In genomic region chr19:57814505-57815246, GRCh38 we compare ENCODE assay signal across 8 cellular contexts. TPM values are rescaled to one million over a fixed set of nuclear protein-coding genes. Genes with fewer than 3 reads are reported as not detected.
A peak's percentile ranks its signal among the peaks of the same experiment; 100 is the strongest.
DNase-seq lines count a peak whose midpoint lies in the region; ATAC-seq lines count a peak whose summit lies in the region.

ZNF552 (minus strand) TSS chr19:57814913; CDS start chr19:57814743, 170 bp downstream.

- peak within 1 kb of the TSS; percentile 96 to 99 (median 98) for H3K4me3 Mint-ChIP-seq in CD4-positive, CD25-positive, alpha-beta regulatory T cell

- H3K79me2 ChIP-seq in mesendoderm (ENCODE audit: control insufficient read depth, insufficient read depth, low read length), result peaks cover 27% of the 10 kb centered on the region

- peak within 1 kb of the TSS; percentile 90 for H3K4me3 ChIP-seq in CD4-positive, CD25-positive, alpha-beta regulatory T cell (ENCODE audit: low read depth, low read length)
- H3K4me3 ChIP-seq in endocrine pancreas (ENCODE audit: control insufficient read depth, insufficient read depth, low read length) (peak within 1 kb of the TSS; percentile 80), mesendoderm (ENCODE audit: low read length) (peak within 1 kb of the TSS; percentile 87)

- peak within 1 kb of the TSS; percentile 93 to 97 (median 95) for H3K27ac Mint-ChIP-seq in CD4-positive, CD25-positive, alpha-beta regulatory T cell

- H4K5ac ChIP-seq in mesendoderm (ENCODE audit: low read length), result no peak within 1 kb of the TSS

- peak within 1 kb of the TSS; percentile 86 for H2BK5ac ChIP-seq in mesendoderm (ENCODE audit: low read length)

- WGBS in mesendoderm (ENCODE audit: extremely low coverage, insufficient coverage, low lambda C conversion rate), result no CpG with 5 or more reads among the region's 50 CpGs

- H2AK5ac ChIP-seq in mesendoderm (ENCODE audit: low read length), result no peak within 1 kb of the TSS

- H2BK15ac ChIP-seq in mesendoderm (replicated peaks; ENCODE audit: low read depth), result no peak within 1 kb of the TSS

- no peak within 1 kb of the TSS for H3K23ac ChIP-seq in mesendoderm (ENCODE audit: low read length)

- H3K27me3 ChIP-seq in CD4-positive, CD25-positive, alpha-beta regulatory T cell (ENCODE audit: control insufficient read depth, insufficient read depth, low read length), result no peaks in the 10 kb centered on the region
- no peaks in the 10 kb centered on the region for H3K27me3 ChIP-seq in endocrine pancreas (ENCODE audit: control insufficient read depth, insufficient read depth, low read length)
- no peaks in the 10 kb centered on the region for H3K27me3 ChIP-seq in mesendoderm (ENCODE audit: insufficient read depth, low read length, poor library complexity)

- H3K36me3 Mint-ChIP-seq in CD4-positive, CD25-positive, alpha-beta regulatory T cell, result peaks cover 16% of the 10 kb centered on the region

- peaks cover 17 to 58% (median 33%) of the 10 kb centered on the region in 4 donors for H3K4me1 Mint-ChIP-seq in CD4-positive, CD25-positive, alpha-beta regulatory T cell

- peaks cover 0 to 6% (median 0%) of the 10 kb centered on the region in 7 donors for H3K9me3 Mint-ChIP-seq in CD4-positive, CD25-positive, alpha-beta regulatory T cell

- peaks cover 30% of the 10 kb centered on the region for H3K4me1 ChIP-seq in CD4-positive, CD25-positive, alpha-beta regulatory T cell (ENCODE audit: control insufficient read depth, insufficient read depth, low read length, poor library complexity, severe bottlenecking)
- H3K4me1 ChIP-seq in endocrine pancreas (ENCODE audit: control insufficient read depth, insufficient read depth, low read length), result no peaks in the 10 kb centered on the region
- H3K4me1 ChIP-seq in mesendoderm (ENCODE audit: control insufficient read depth, low read depth, low read length), result peaks cover 2% of the 10 kb centered on the region

- H3K27ac ChIP-seq in CD4-positive, CD25-positive, alpha-beta regulatory T cell (ENCODE audit: insufficient read depth, low read length, poor library complexity, severe bottlenecking), result peak within 1 kb of the TSS; percentile 78
- peak within 1 kb of the TSS; percentile 42 for H3K27ac ChIP-seq in mesendoderm (ENCODE audit: low read depth, low read length)

- peaks cover 11% of the 10 kb centered on the region for H3K36me3 ChIP-seq in CD4-positive, CD25-positive, alpha-beta regulatory T cell (ENCODE audit: control insufficient read depth, insufficient read depth, low read length)
- H3K36me3 ChIP-seq in endocrine pancreas (ENCODE audit: control insufficient read depth, insufficient read depth, low read length) (peaks cover 3% of the 10 kb centered on the region), mesendoderm (ENCODE audit: control insufficient read depth, insufficient read depth, low read length) (peaks cover 1% of the 10 kb centered on the region)

- DNase-seq in CD4-positive, CD25-positive, alpha-beta regulatory T cell, result peak; percentile 73 to 91 (median 79)
- DNase-seq in HS-5 (ENCODE audit: low read depth) (peak; percentile 57), NOMO-1 (lab: John Stamatoyannopoulos, UW; ENCODE audit: unreplicated experiment in 2 of 2) (peak; percentile 87 to 93), mesendoderm (peak; percentile 99)
- DNase-seq in activated CD8-positive, alpha-beta memory T cell treated with anti-CD3 and anti-CD28 coated beads for 48 hours (ENCODE audit: low read depth in 2 of 3, low spot score in 2 of 3), result peak; percentile 26 to 38 (median 35)
- DNase-seq in stimulated activated CD8-positive, alpha-beta memory T cell treated with anti-CD3 and anti-CD28 coated beads, Interleukin-12 subunit alpha, Interleukin-12 subunit beta, amount 100 ng/mL, for 4 hours (ENCODE audit: low read depth), result peak; percentile 53

- ATAC-seq in CD4-positive, CD25-positive, alpha-beta regulatory T cell (ENCODE audit: low read depth in 2 of 2), result peak; percentile 83 to 87
- ATAC-seq in GM19438 (IDR thresholded peaks at IDR 0.05; ENCODE audit: low read depth, unreplicated experiment), result peak; percentile 50

- H3K9me3 ChIP-seq in CD4-positive, CD25-positive, alpha-beta regulatory T cell (ENCODE audit: control insufficient read depth in 2 of 2, low read length in 2 of 2), result no peaks in the 10 kb centered on the region
- H3K9me3 ChIP-seq in endocrine pancreas (ENCODE audit: control insufficient read depth, low read length), result no peaks in the 10 kb centered on the region

- no peak within 1 kb of the TSS for H4K8ac ChIP-seq in mesendoderm (ENCODE audit: low read depth, low read length)

- peak within 1 kb of the TSS; percentile 65 for H3K9ac ChIP-seq in endocrine pancreas (ENCODE audit: control insufficient read depth, insufficient read depth, low read length)
- H3K9ac ChIP-seq in mesendoderm (ENCODE audit: low read length), result peak within 1 kb of the TSS; percentile 94

- H3K18ac ChIP-seq in mesendoderm (ENCODE audit: low read length), result peak within 1 kb of the TSS; percentile 35

- peak within 1 kb of the TSS; percentile 98 for H3K56ac ChIP-seq in mesendoderm (ENCODE audit: low read length)

- no peaks in the 10 kb centered on the region for H3K27me3 Mint-ChIP-seq in CD4-positive, CD25-positive, alpha-beta regulatory T cell

- H2BK120ac ChIP-seq in mesendoderm (ENCODE audit: low read depth, low read length), result no peak within 1 kb of the TSS

- H3K4ac ChIP-seq in mesendoderm (ENCODE audit: low read depth, low read length), result peak within 1 kb of the TSS; percentile 28

- H3K79me1 ChIP-seq in mesendoderm (ENCODE audit: low read length), result peaks cover 6% of the 10 kb centered on the region

- peak within 1 kb of the TSS; percentile 60 for H3K4me2 ChIP-seq in mesendoderm (ENCODE audit: low read length)

RNA-seq across cellular contexts. Expression of gene ZNF552, which starts in this region (rescaled TPM):
- total RNA-seq in CD4-positive, CD25-positive, alpha-beta regulatory T cell, result 16.6 TPM
- 10 to 100 TPM in 1 of 4 donors, 1 to 10 TPM in 3; 4.8 to 11.7 (median 6.8) TPM for polyA plus RNA-seq in CD4-positive, CD25-positive, alpha-beta regulatory T cell
- 7.8 TPM for polyA plus RNA-seq in mesendoderm (2013, experiment 1 of 2)
- 8.2 TPM for polyA plus RNA-seq in mesendoderm (2013, experiment 2 of 2)

Comparison
In these comparisons a context has a peak if more than half of its experiments do, and no peak if none do; other contexts are left out.
1. Peak in every context shown above with its lines: DNase-seq, ATAC-seq, H3K4me3 ChIP-seq and H3K27ac ChIP-seq.
2. DNase-seq: peak in every context shown above with its lines; median percentile 99 in mesendoderm; 90 in NOMO-1; 79 in CD4-positive, CD25-positive, alpha-beta regulatory T cell; 57 in HS-5; 53 in stimulated activated CD8-positive, alpha-beta memory T cell treated with anti-CD3 and anti-CD28 coated beads, Interleukin-12 subunit alpha, Interleukin-12 subunit beta, amount 100 ng/mL, for 4 hours; 35 in activated CD8-positive, alpha-beta memory T cell treated with anti-CD3 and anti-CD28 coated beads for 48 hours.